In genomic region chr7:44216019-44216418, GRCh38 we compare ENCODE assay signal across 13 cellular contexts. TPM values are rescaled to one million over a fixed set of nuclear protein-coding genes. Genes with fewer than 3 reads are reported as not detected.
DNase-seq lines count a peak whose midpoint lies in the region; ATAC-seq and TF ChIP-seq lines count a peak whose summit lies in the region.
"Had no signal": no experiment of that assay in that cellular context is flagged by ENCODE, and none has a peak within 500 bp of the region (broad histone marks: within the 10 kb centered on the region; RNA-seq: fewer than 3 reads in every experiment).

No MANE protein-coding gene starts in this region.

- peaks cover 2% of the 10 kb centered on the region for H3K36me3 ChIP-seq in Panc1 (ENCODE audit: control insufficient read depth, insufficient read depth, low read length)

- H3K4me3 ChIP-seq in Panc1 (ENCODE audit: low read depth in 2 of 2, low read length in 2 of 2), result no peak overlapping the region
- H3K4me3 ChIP-seq: Peyer's patch had no signal

- DNase-seq in DMS79 (lab: John Stamatoyannopoulos, UW), result peak; percentile 73
- peak; percentile 86 for DNase-seq in NCI-H146 (lab: John Stamatoyannopoulos, UW)
- DNase-seq in Panc1 (ENCODE audit: low read depth, low spot score), result no peak
- no peak for DNase-seq in neural crest cell (ENCODE audit: low read depth, low spot score)
- no peak for DNase-seq in activated effector memory CD4-positive, alpha-beta T cell treated with anti-CD3 and anti-CD28 coated beads, Interleukin-2, amount 50 U/mL, for 16 hours
- no peak for DNase-seq in activated CD8-positive, alpha-beta memory T cell treated with anti-CD3 and anti-CD28 coated beads, Interleukin-2, amount 10 ng/mL, durations not matched to agents 7 days and 5 days
- no peak for DNase-seq in HuH-7 (ENCODE audit: low spot score)
- DNase-seq: left cardiac atrium; NCI-H524 treated with DMSO at 0.1 percent for 48 hours; stimulated activated CD4-positive, alpha-beta T cell treated with anti-CD3 and anti-CD28 coated beads, Interleukin-4, amount 100 ng/mL, for 4 hours had no signal

- ATAC-seq in Panc1 (peak; percentile 2; the same call in 1 of the 2 replicates), GM18870 (IDR thresholded peaks at IDR 0.05; ENCODE audit: unreplicated experiment) (no peak)
- no peak for ATAC-seq in activated CD8-positive, alpha-beta memory T cell treated with anti-CD3 and anti-CD28 coated beads, Interleukin-2, amount 10 ng/mL, durations not matched to agents 7 days and 5 days
- ATAC-seq: HCT116, left cardiac atrium had no signal

- intact Hi-C loops in Panc1 (cut with micrococcal nuclease; ENCODE audit: unreplicated experiment), result no loop called here

- TF ChIP-seq CTCF in Panc1 (IDR thresholded peaks at IDR 0.05), result no peak
- TF ChIP-seq CTCF in neural crest cell (conservative IDR thresholded peaks at IDR 0.05), result no peak

- no peaks in the 10 kb centered on the region for H3K27me3 Mint-ChIP-seq in neural crest cell (ENCODE audit: low read depth)
- H3K27me3 Mint-ChIP-seq in activated CD8-positive, alpha-beta memory T cell treated with anti-CD3 and anti-CD28 coated beads, Interleukin-2, amount 10 ng/mL, durations not matched to agents 7 days and 5 days, result no peaks in the 10 kb centered on the region

- H3K4me1 ChIP-seq in Panc1 (ENCODE audit: control insufficient read depth, insufficient read depth, low read length), result 0 out of 2 replicates have a peak, but pooled peaks cover 2% of the 10 kb centered on the region
- H3K4me1 ChIP-seq: Peyer's patch had no signal

- BruUV-seq in Panc1 (replicated peaks; lab: Mats Ljungman, UMichigan), result no TSS peak

- no peaks in the 10 kb centered on the region for H3K9me3 ChIP-seq in Panc1 (ENCODE audit: control insufficient read depth, insufficient read depth, low read depth, low read length)
- H3K9me3 ChIP-seq: Peyer's patch had no signal

- H3K27ac ChIP-seq in Panc1 (ENCODE audit: low read length), result no peak overlapping the region
- H3K27ac ChIP-seq: Peyer's patch had no signal

- CTCF ChIA-PET in Panc1 (lab: Charles Lee), result no interaction called here
- CTCF ChIA-PET in activated CD8-positive, alpha-beta memory T cell treated with anti-CD3 and anti-CD28 coated beads, Interleukin-2, amount 10 ng/mL, durations not matched to agents 7 days and 5 days (lab: Charles Lee), result no interaction called here

- no peak overlapping the region for H3K4me3 Mint-ChIP-seq in neural crest cell
- H3K4me3 Mint-ChIP-seq in activated CD8-positive, alpha-beta memory T cell treated with anti-CD3 and anti-CD28 coated beads, Interleukin-2, amount 10 ng/mL, durations not matched to agents 7 days and 5 days, result no peak overlapping the region

- H3K36me3 Mint-ChIP-seq in neural crest cell (ENCODE audit: low read depth), result peaks cover 3% of the 10 kb centered on the region
- peaks cover 4% of the 10 kb centered on the region for H3K36me3 Mint-ChIP-seq in activated CD8-positive, alpha-beta memory T cell treated with anti-CD3 and anti-CD28 coated beads, Interleukin-2, amount 10 ng/mL, durations not matched to agents 7 days and 5 days

- peak overlapping the region; percentile 43 for H3K27ac Mint-ChIP-seq in neural crest cell (ENCODE audit: unreplicated experiment)
- no peak overlapping the region for H3K27ac Mint-ChIP-seq in activated CD8-positive, alpha-beta memory T cell treated with anti-CD3 and anti-CD28 coated beads, Interleukin-2, amount 10 ng/mL, durations not matched to agents 7 days and 5 days

- H3K4me1 Mint-ChIP-seq in neural crest cell, result peaks cover 30% of the 10 kb centered on the region
- peaks cover 10% of the 10 kb centered on the region for H3K4me1 Mint-ChIP-seq in activated CD8-positive, alpha-beta memory T cell treated with anti-CD3 and anti-CD28 coated beads, Interleukin-2, amount 10 ng/mL, durations not matched to agents 7 days and 5 days

- no peaks in the 10 kb centered on the region for H3K27me3 ChIP-seq in Panc1 (ENCODE audit: control insufficient read depth, insufficient read depth, low read length)
- H3K27me3 ChIP-seq: Peyer's patch had no signal

- POLR2A ChIA-PET in Panc1 (lab: Charles Lee), result no interaction called here

- H3K9me3 Mint-ChIP-seq in neural crest cell, result no peaks in the 10 kb centered on the region
- no peaks in the 10 kb centered on the region for H3K9me3 Mint-ChIP-seq in activated CD8-positive, alpha-beta memory T cell treated with anti-CD3 and anti-CD28 coated beads, Interleukin-2, amount 10 ng/mL, durations not matched to agents 7 days and 5 days (ENCODE audit: low read depth)

- in situ Hi-C loops in Panc1 (cut with HindIII; ENCODE audit: low pct_unique_long_range_greater_than_20kb, low sequenced_read_pairs), result loop anchor here (25.0 kb wide), 1 partner anchor 121 kb away; the partner anchor contains the start of gene CAMK2B

RNA-seq across cellular contexts. Expression of gene YKT6, which starts 15.2 kb away (rescaled TPM):
- 207 TPM for total RNA-seq in Panc1 (2021; ENCODE audit: unreplicated experiment)
- 160 TPM for polyA plus RNA-seq in Panc1 (2012; ENCODE audit: insufficient read length)
- total RNA-seq in neural crest cell, result 95.9 and 97.4 TPM in 2 replicates
- 10 to 100 TPM; 57.9 to 68.3 TPM for total RNA-seq in activated CD8-positive, alpha-beta memory T cell treated with anti-CD3 and anti-CD28 coated beads, Interleukin-2, amount 10 ng/mL, durations not matched to agents 7 days and 5 days

RNA-seq across cellular contexts. Expression of gene GCK, which starts 26.8 kb away (rescaled TPM):
- total RNA-seq in Panc1 (2021; ENCODE audit: unreplicated experiment) (0.36 TPM), neural crest cell (0.42 and 0.52 TPM in 2 replicates)
- 0.64 TPM for polyA plus RNA-seq in Panc1 (2012; ENCODE audit: insufficient read length)
- under 1 TPM in 1 of 2 experiments, not detected in 1; 0.23 TPM for total RNA-seq in activated CD8-positive, alpha-beta memory T cell treated with anti-CD3 and anti-CD28 coated beads, Interleukin-2, amount 10 ng/mL, durations not matched to agents 7 days and 5 days
- total RNA-seq: Peyer's patch had no signal

Comparison
In these comparisons a context has a peak if more than half of its experiments do, and no peak if none do; other contexts are left out.
1. DNase-seq: peak in DMS79 (single experiment) and NCI-H146 (single experiment); none in Panc1 (single experiment), neural crest cell (single experiment), activated effector memory CD4-positive, alpha-beta T cell treated with anti-CD3 and anti-CD28 coated beads, Interleukin-2, amount 50 U/mL, for 16 hours (single experiment), activated CD8-positive, alpha-beta memory T cell treated with anti-CD3 and anti-CD28 coated beads, Interleukin-2, amount 10 ng/mL, durations not matched to agents 7 days and 5 days (single experiment) and HuH-7 (single experiment).